Comparison of ENCODE assay signal across 19 cellular contexts in the genomic region with DNA sequence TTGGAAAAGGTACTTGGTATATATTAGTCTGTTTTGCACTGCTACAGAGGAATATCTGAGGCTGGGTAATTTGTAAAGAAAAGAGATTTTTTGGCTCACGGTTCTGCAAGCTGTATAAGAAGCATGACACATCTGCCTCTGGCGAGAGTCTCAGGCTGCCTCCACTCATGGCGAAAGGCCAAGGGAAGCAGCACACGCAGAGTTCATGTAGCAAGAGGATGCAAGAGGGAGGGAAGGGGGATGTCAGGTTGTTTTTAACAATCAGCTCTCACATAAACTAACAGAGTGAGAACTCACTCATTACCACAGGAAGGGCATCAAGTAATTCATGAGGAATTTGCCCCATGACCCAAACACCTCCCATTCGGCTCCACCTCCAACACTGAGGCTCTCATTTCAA.
A peak's percentile ranks its signal among the peaks of the same experiment; 100 is the strongest.
DNase-seq lines count a peak whose midpoint lies in the region; ATAC-seq and TF ChIP-seq lines count a peak whose summit lies in the region.
"Had no signal": no experiment of that assay in that cellular context is flagged by ENCODE, and none has a peak within 500 bp of the region (broad histone marks: within the 10 kb centered on the region; RNA-seq: fewer than 3 reads in every experiment).

No MANE protein-coding gene starts in this region.

- no peak overlapping the region for H3K4me2 ChIP-seq in hepatocyte
- H3K4me2 ChIP-seq: KMS-11, neural progenitor cell had no signal

- H3K9me2 ChIP-seq in hepatocyte (replicated peaks; ENCODE audit: insufficient read depth), result no peaks in the 10 kb centered on the region

- H3K27me3 ChIP-seq in heart left ventricle (no peaks in the 10 kb centered on the region), uterus (no peaks in the 10 kb centered on the region), hepatocyte (no peaks in the 10 kb centered on the region)
- H3K27me3 ChIP-seq: ascending aorta, neural progenitor cell had no signal

- H3K79me2 ChIP-seq in hepatocyte, result no peaks in the 10 kb centered on the region

- no peaks in the 10 kb centered on the region for H4K20me1 ChIP-seq in hepatocyte (ENCODE audit: insufficient read depth, poor library complexity, severe bottlenecking)

- H3K36me3 ChIP-seq in heart left ventricle, result no peaks in the 10 kb centered on the region
- H3K36me3 ChIP-seq in uterus, result no peaks in the 10 kb centered on the region
- no peaks in the 10 kb centered on the region for H3K36me3 ChIP-seq in hepatocyte (replicated peaks; ENCODE audit: insufficient read depth, low read depth)
- H3K36me3 ChIP-seq: ascending aorta, neural progenitor cell had no signal

- in situ Hi-C loops in SK-MEL-5 (cut with HindIII; ENCODE audit: low pct_unique_long_range_greater_than_20kb, low sequenced_read_pairs), result no loop called here

- H3K4me3 Mint-ChIP-seq in nephron, result no peak overlapping the region
- H3K4me3 Mint-ChIP-seq: activated naive CD8-positive, alpha-beta T cell; neural progenitor cell had no signal

- H3K27ac Mint-ChIP-seq in nephron, result peak overlapping the region in 2 of 3 experiments; percentile 46 to 72
- H3K27ac Mint-ChIP-seq: activated naive CD8-positive, alpha-beta T cell; activated T-helper 2 cell treated with anti-CD3 and anti-CD28 coated beads, Interferon-gamma antibody, Interleukin-2, Interleukin-4, amounts not matched to agents 10 μg/mL and 5 μg/mL and 100 μg/mL, durations not matched to agents 14 hours and 24 hours and 36 hours; neural progenitor cell had no signal

- peaks cover 0 to 15% (median 0%) of the 10 kb centered on the region in 12 donors for H3K9me3 ChIP-seq in heart left ventricle
- no peaks in the 10 kb centered on the region for H3K9me3 ChIP-seq in uterus
- no peaks in the 10 kb centered on the region for H3K9me3 ChIP-seq in hepatocyte (ENCODE audit: low read depth)
- H3K9me3 ChIP-seq: ascending aorta had no signal

- intact Hi-C loops in heart left ventricle (cut with DNase I) (no loop called here), uterus (cut with DNase I; ENCODE audit: low total_unique reads) (loop anchor here (10.0 kb wide), 1 partner anchor 123 kb away; no protein-coding TSS in a partner anchor)

- no peak overlapping the region for H3K4me3 ChIP-seq in heart left ventricle
- H3K4me3 ChIP-seq in uterus, result no peak overlapping the region
- no peak overlapping the region for H3K4me3 ChIP-seq in hepatocyte
- H3K4me3 ChIP-seq: ascending aorta, neural progenitor cell had no signal

- TF ChIP-seq POLR2A in heart left ventricle (IDR thresholded peaks at IDR 0.05) (no peak), uterus (IDR thresholded peaks at IDR 0.05) (no peak)

- H3K9me3 Mint-ChIP-seq in nephron, result peaks cover 58% of the 10 kb centered on the region

- no peak overlapping the region for H2AFZ ChIP-seq in hepatocyte
- H2AFZ ChIP-seq: neural progenitor cell had no signal

- peak in 2 of 4 donors; percentile 32 to 58 for ATAC-seq in heart left ventricle

- peak; percentile 21 for DNase-seq in SK-MEL-5 (ENCODE audit: low read depth, low spot score)
- peak in 4 of 5 donors; percentile 11 to 66 (median 44) for DNase-seq in heart left ventricle
- DNase-seq in uterus, result peak; percentile 78 to 93
- no peak for DNase-seq in NCI-H510A treated with DMSO at 0.1 percent for 48 hours (lab: John Stamatoyannopoulos, UW)
- no peak for DNase-seq in hepatocyte (ENCODE audit: low spot score)
- no peak for DNase-seq in mucosa of gallbladder (ENCODE audit: low spot score)
- DNase-seq: activated CD8-positive, alpha-beta memory T cell treated with anti-CD3 and anti-CD28 coated beads, Interleukin-2, amount 50 U/mL, for 48 hours; central memory CD4-positive, alpha-beta T cell; dermis blood vessel endothelial cell; MV-4-11; NCI-H187; stimulated activated CD4-positive, alpha-beta T cell treated with anti-CD3 and anti-CD28 coated beads, Interleukin-2, amount 100 ng/mL, for 24 hours; T-helper 9 cell had no signal

- peaks cover 5% of the 10 kb centered on the region for H3K4me1 Mint-ChIP-seq in nephron
- H3K4me1 Mint-ChIP-seq: neural progenitor cell had no signal

- H3K4me1 ChIP-seq in heart left ventricle (no peaks in the 10 kb centered on the region), uterus (peaks cover 0 to 6% of the 10 kb centered on the region in 2 donors), hepatocyte (ENCODE audit: insufficient read depth) (no peaks in the 10 kb centered on the region)
- H3K4me1 ChIP-seq: ascending aorta, neural progenitor cell had no signal

- TF ChIP-seq CTCF in heart left ventricle (IDR thresholded peaks at IDR 0.05), result no peak
- TF ChIP-seq CTCF in nephron (IDR thresholded peaks at IDR 0.05; ENCODE audit: unreplicated experiment in 3 of 3), result no peak
- TF ChIP-seq CTCF in uterus (IDR thresholded peaks at IDR 0.05), result no peak
- no peak for TF ChIP-seq CTCF in hepatocyte (IDR thresholded peaks at IDR 0.05; ENCODE audit: poor library complexity)

- H3K27ac ChIP-seq in heart left ventricle, result no peak overlapping the region
- peak overlapping the region; percentile 81 to 86 for H3K27ac ChIP-seq in uterus
- H3K27ac ChIP-seq in hepatocyte, result no peak overlapping the region
- H3K27ac ChIP-seq: ascending aorta, KMS-11, neural progenitor cell had no signal

- peaks cover 6% of the 10 kb centered on the region for H3K36me3 Mint-ChIP-seq in nephron (ENCODE audit: low read depth)
- H3K36me3 Mint-ChIP-seq: activated naive CD8-positive, alpha-beta T cell; neural progenitor cell had no signal

- no peaks in the 10 kb centered on the region for H3K27me3 Mint-ChIP-seq in nephron (ENCODE audit: low read depth)
- H3K27me3 Mint-ChIP-seq: activated naive CD8-positive, alpha-beta T cell had no signal

- 59 to 70% (median 67%) methylated on average over 5 of the region's 5 CpGs for WGBS in heart left ventricle, 4 donors
- 84% methylated on average over 5 of the region's 5 CpGs for WGBS in hepatocyte (ENCODE audit: low lambda C conversion rate, missing lambda C conversion rate)

Comparison
In these comparisons a context has a peak if more than half of its experiments do, and no peak if none do; other contexts are left out.
1. DNase-seq: peak in SK-MEL-5 (single experiment), heart left ventricle (4 of 5) and uterus (2 of 2); none in NCI-H510A treated with DMSO at 0.1 percent for 48 hours (single experiment), hepatocyte (single experiment) and mucosa of gallbladder (single experiment).
2. H3K27ac ChIP-seq: peak in uterus (2 of 2); none in heart left ventricle (0 of 12) and hepatocyte (single experiment).